13 cellular contexts compared by ENCODE assay signal in genomic region chr1:166874464-166874863, GRCh38. TPM values are rescaled to one million over a fixed set of nuclear protein-coding genes. Genes with fewer than 3 reads are reported as not detected.
DNase-seq lines count a peak whose midpoint lies in the region; ATAC-seq, FAIRE-seq and TF ChIP-seq lines count a peak whose summit lies in the region.
"Had no signal": no experiment of that assay in that cellular context is flagged by ENCODE, and none has a peak within 500 bp of the region (broad histone marks: within the 10 kb centered on the region; RNA-seq: fewer than 3 reads in every experiment).

No MANE protein-coding gene starts in this region.

- no peak overlapping the region for H3K27ac ChIP-seq in trophoblast cell (ENCODE audit: low read depth, low read length)
- H3K27ac ChIP-seq: lower lobe of right lung, suprapubic skin had no signal

- no peak overlapping the region for H2AFZ ChIP-seq in trophoblast cell (ENCODE audit: insufficient read depth, low read length, poor library complexity)

- no peak overlapping the region for H3K9ac ChIP-seq in trophoblast cell (ENCODE audit: low read length)

- CTCF ChIA-PET in activated CD8-positive, alpha-beta memory T cell treated with anti-CD3 and anti-CD28 coated beads, Interleukin-2, amount 10 ng/mL, durations not matched to agents 7 days and 5 days (lab: Charles Lee), result interaction anchor here (1.7 to 23.4 kb wide), 2 partner anchors 31 to 186 kb away, joined by 4 to 222 read pairs; no protein-coding TSS in a partner anchor

- H3K4ac ChIP-seq in trophoblast cell (ENCODE audit: low read depth, low read length), result peak overlapping the region; percentile 10

- H3K4me1 Mint-ChIP-seq in activated CD8-positive, alpha-beta memory T cell treated with anti-CD3 and anti-CD28 coated beads, Interleukin-2, amount 10 ng/mL, durations not matched to agents 7 days and 5 days, result peaks cover 64% of the 10 kb centered on the region
- H3K4me1 Mint-ChIP-seq in brain, result peaks cover 80% of the 10 kb centered on the region

- peaks cover 8% of the 10 kb centered on the region for H3K79me2 ChIP-seq in trophoblast cell (ENCODE audit: control insufficient read depth, insufficient read depth, low read length, poor library complexity)

- TF ChIP-seq CTCF in NB4 (IDR thresholded peaks at IDR 0.05; ENCODE audit: low read depth, low read length) (no peak), brain (conservative IDR thresholded peaks at IDR 0.05) (no peak)

- H3K9me3 ChIP-seq in trophoblast cell (ENCODE audit: insufficient read depth, low read depth, low read length), result no peaks in the 10 kb centered on the region
- H3K9me3 ChIP-seq: lower lobe of right lung, suprapubic skin had no signal

- no peaks in the 10 kb centered on the region for H3K36me3 ChIP-seq in trophoblast cell (ENCODE audit: control insufficient read depth in 1 of 2, insufficient read depth in 2 of 2, low read length in 2 of 2)
- H3K36me3 ChIP-seq: lower lobe of right lung, suprapubic skin had no signal

- TF ChIP-seq POLR2A in NB4 (IDR thresholded peaks at IDR 0.05; ENCODE audit: extremely low read depth, insufficient read length), result no peak
- TF ChIP-seq POLR2A in GM12891 (IDR thresholded peaks at IDR 0.05; ENCODE audit: low read depth, low read length), result no peak

- H2BK5ac ChIP-seq in trophoblast cell (ENCODE audit: low read depth, low read length, poor library complexity), result no peak overlapping the region

- no peak for FAIRE-seq in GM12891 (lab: Jason Lieb, UNC)

- H2AK5ac ChIP-seq in trophoblast cell (ENCODE audit: low read length), result no peak overlapping the region

- WGBS in trophoblast cell (ENCODE audit: extremely low coverage, insufficient coverage, insufficient read length), result no CpG with 5 or more reads among the region's 8 CpGs

- peaks cover 9% of the 10 kb centered on the region for H3K79me1 ChIP-seq in trophoblast cell (ENCODE audit: low read length)

- DNase-seq in activated CD8-positive, alpha-beta memory T cell treated with anti-CD3 and anti-CD28 coated beads, Interleukin-2, amount 10 ng/mL, durations not matched to agents 7 days and 5 days, result no peak
- no peak for DNase-seq in activated CD8-positive, alpha-beta memory T cell treated with anti-CD3 and anti-CD28 coated beads for 24 hours
- DNase-seq in NB4 (ENCODE audit: low read depth), result no peak
- no peak for DNase-seq in trophoblast cell
- DNase-seq in sciatic nerve (ENCODE audit: low spot score), result no peak
- DNase-seq in GM12891 (ENCODE audit: insufficient read length, low spot score), result no peak
- DNase-seq in NCI-H1694 (lab: John Stamatoyannopoulos, UW), result no peak
- DNase-seq: KBM-7, lower lobe of right lung, retina had no signal

- H3K4me2 ChIP-seq in trophoblast cell (ENCODE audit: low read length), result no peak overlapping the region

- peaks cover 2 to 3% of the 10 kb centered on the region in 2 experiments for H3K4me1 ChIP-seq in trophoblast cell (ENCODE audit: control insufficient read depth in 1 of 2, insufficient read depth in 2 of 2, low read length in 2 of 2)

- no peak for ATAC-seq in activated CD8-positive, alpha-beta memory T cell treated with anti-CD3 and anti-CD28 coated beads, Interleukin-2, amount 10 ng/mL, durations not matched to agents 7 days and 5 days
- ATAC-seq in sciatic nerve, result no peak
- ATAC-seq: lower lobe of right lung, Right ventricle myocardium inferior had no signal

- no peak overlapping the region for H3K23ac ChIP-seq in trophoblast cell (ENCODE audit: low read length)

- H3K18ac ChIP-seq in trophoblast cell (ENCODE audit: low read length), result no peak overlapping the region

- no peak overlapping the region for H3K14ac ChIP-seq in trophoblast cell (ENCODE audit: low read length)

- no peaks in the 10 kb centered on the region for H3K27me3 ChIP-seq in trophoblast cell (ENCODE audit: insufficient read depth, low read length)
- H3K27me3 ChIP-seq: suprapubic skin had no signal

- H3K4me3 ChIP-seq in NB4 (ENCODE audit: low read depth, low read length) (peak overlapping the region; percentile 83), trophoblast cell (ENCODE audit: low read depth, low read length) (no peak overlapping the region)

- H3K27ac Mint-ChIP-seq in activated CD8-positive, alpha-beta memory T cell treated with anti-CD3 and anti-CD28 coated beads, Interleukin-2, amount 10 ng/mL, durations not matched to agents 7 days and 5 days, result no peak overlapping the region
- peak overlapping the region in 2 of 5 experiments; percentile 91 to 93 for H3K27ac Mint-ChIP-seq in brain

- no peak overlapping the region for H4K91ac ChIP-seq in trophoblast cell (ENCODE audit: low read depth, low read length)

- peaks cover 22% of the 10 kb centered on the region for H3K36me3 Mint-ChIP-seq in activated CD8-positive, alpha-beta memory T cell treated with anti-CD3 and anti-CD28 coated beads, Interleukin-2, amount 10 ng/mL, durations not matched to agents 7 days and 5 days
- peaks cover 23% of the 10 kb centered on the region for H3K36me3 Mint-ChIP-seq in brain

- no peak overlapping the region for H2BK120ac ChIP-seq in trophoblast cell (ENCODE audit: insufficient read depth, low read length, poor library complexity)

- H3K4me3 Mint-ChIP-seq in activated CD8-positive, alpha-beta memory T cell treated with anti-CD3 and anti-CD28 coated beads, Interleukin-2, amount 10 ng/mL, durations not matched to agents 7 days and 5 days, result peak overlapping the region; percentile 82
- H3K4me3 Mint-ChIP-seq in brain, result peak overlapping the region; percentile 73 to 99 (median 91)

- intact Hi-C loops in sciatic nerve (cut with DNase I), result no loop called here

- H4K12ac ChIP-seq in trophoblast cell (ENCODE audit: low read depth, low read length), result no peak overlapping the region

- H3K27me3 Mint-ChIP-seq in activated CD8-positive, alpha-beta memory T cell treated with anti-CD3 and anti-CD28 coated beads, Interleukin-2, amount 10 ng/mL, durations not matched to agents 7 days and 5 days, result peaks cover 4% of the 10 kb centered on the region
- peaks cover 7% of the 10 kb centered on the region for H3K27me3 Mint-ChIP-seq in brain

- H2BK12ac ChIP-seq in trophoblast cell (ENCODE audit: low read length), result no peak overlapping the region

- no peak overlapping the region for H4K8ac ChIP-seq in trophoblast cell (ENCODE audit: low read depth, low read length)

- H3K9me3 Mint-ChIP-seq in activated CD8-positive, alpha-beta memory T cell treated with anti-CD3 and anti-CD28 coated beads, Interleukin-2, amount 10 ng/mL, durations not matched to agents 7 days and 5 days (ENCODE audit: low read depth), result no peaks in the 10 kb centered on the region
- peaks cover 0 to 15% (median 3%) of the 10 kb centered on the region in 5 experiments for H3K9me3 Mint-ChIP-seq in brain

TF ChIP-seq in GM12891, 5 proteins besides CTCF, POLR2A, EP300 and RAD21:
- TF ChIP-seq SPI1 (IDR thresholded peaks at IDR 0.05; ENCODE audit: low read depth, low read length), result no peak
- no peak for TF ChIP-seq POLR2AphosphoS5 (IDR thresholded peaks at IDR 0.05; ENCODE audit: low read depth, low read length)
- no peak for TF ChIP-seq POU2F2 (IDR thresholded peaks at IDR 0.05; ENCODE audit: low read depth, low read length)
- TF ChIP-seq TAF1 (IDR thresholded peaks at IDR 0.05; ENCODE audit: low read depth, low read length), result no peak

RNA-seq across cellular contexts. Expression of gene TADA1, which starts 1.6 kb away (rescaled TPM):
- total RNA-seq in activated CD8-positive, alpha-beta memory T cell treated with anti-CD3 and anti-CD28 coated beads, Interleukin-2, amount 10 ng/mL, durations not matched to agents 7 days and 5 days, result 10 to 100 TPM; 18.1 to 18.8 TPM
- polyA plus RNA-seq in brain (ENCODE audit: insufficient read depth, low read depth, low replicate concordance), result 16.7 TPM
- polyA plus RNA-seq in trophoblast cell (2013), result 10.9 and 11.5 TPM in 2 replicates
- total RNA-seq in sciatic nerve, result 16.9 TPM
- 11.8 TPM for polyA plus RNA-seq in GM12891 (2012; ENCODE audit: low read depth, missing spikeins)

RNA-seq across cellular contexts. Expression of gene POGK, which starts 35.2 kb away (rescaled TPM):
- total RNA-seq in activated CD8-positive, alpha-beta memory T cell treated with anti-CD3 and anti-CD28 coated beads, Interleukin-2, amount 10 ng/mL, durations not matched to agents 7 days and 5 days, result 10 to 100 TPM; 41.0 to 50.9 TPM
- 39.1 TPM for polyA plus RNA-seq in brain (ENCODE audit: insufficient read depth, low read depth, low replicate concordance)
- polyA plus RNA-seq in trophoblast cell (2013), result 18.7 and 19.8 TPM in 2 replicates
- total RNA-seq in sciatic nerve, result 55.1 TPM
- 12.5 TPM for polyA plus RNA-seq in GM12891 (2012; ENCODE audit: low read depth, missing spikeins)
